ENCODE assay signal across 8 cellular contexts in genomic region chr7:22559829-22560489, GRCh38. TPM values are rescaled to one million over a fixed set of nuclear protein-coding genes. Genes with fewer than 3 reads are reported as not detected.
DNase-seq lines count a peak whose midpoint lies in the region; ATAC-seq and TF ChIP-seq lines count a peak whose summit lies in the region.

No MANE protein-coding gene starts in this region.

- peak; percentile 83 for DNase-seq in AG20443 (ENCODE audit: low spot score)
- DNase-seq in HL-60 (ENCODE audit: low read depth in 1 of 2, low spot score in 1 of 2) = peak in 1 of 2 experiments; percentile 59
- peak; percentile 81 for DNase-seq in NCI-H82 (lab: John Stamatoyannopoulos, UW)
- DNase-seq in activated CD4-positive, alpha-beta memory T cell treated with anti-CD3 and anti-CD28 coated beads for 36 hours = peak; percentile 77
- peak; percentile 41 for DNase-seq in effector CD4-positive, alpha-beta T cell
- peak; percentile 90 for DNase-seq in medulla oblongata (ENCODE audit: extremely low spot score)
- peak; percentile 19 to 42 for DNase-seq in stimulated activated CD8-positive, alpha-beta memory T cell treated with anti-CD3 and anti-CD28 coated beads, Interleukin-2, amount 100 ng/mL, for 48 hours (ENCODE audit: low read depth in 2 of 2)

- H3K9me3 Mint-ChIP-seq in activated CD4-positive, alpha-beta memory T cell treated with anti-CD3 and anti-CD28 coated beads for 36 hours = no peaks in the 10 kb centered on the region

- no peak overlapping the region for H3K4me3 ChIP-seq in HL-60 (replicated peaks; ENCODE audit: insufficient read depth, low read length)

- TF ChIP-seq CTCF in HL-60 (IDR thresholded peaks at IDR 0.05; ENCODE audit: insufficient read depth, low read length) = peak; percentile 66

- peaks cover 19% of the 10 kb centered on the region for H3K27me3 ChIP-seq in HL-60 (ENCODE audit: insufficient read depth, poor library complexity, severe bottlenecking)

- CTCF ChIA-PET in activated CD4-positive, alpha-beta memory T cell treated with anti-CD3 and anti-CD28 coated beads for 36 hours (lab: Charles Lee) = interaction anchor here (0.6 to 14.0 kb wide), 45 partner anchors 8 to 498 kb away, joined by 3 to 540 read pairs (median 4); partner anchors contain the start of genes IL6 and TOMM7

- H3K36me3 Mint-ChIP-seq in activated CD4-positive, alpha-beta memory T cell treated with anti-CD3 and anti-CD28 coated beads for 36 hours = no peaks in the 10 kb centered on the region

- H3K27ac Mint-ChIP-seq in activated CD4-positive, alpha-beta memory T cell treated with anti-CD3 and anti-CD28 coated beads for 36 hours = no peak overlapping the region

- no peak overlapping the region for H3K27ac ChIP-seq in HL-60 (replicated peaks)

- H3K4me3 Mint-ChIP-seq in activated CD4-positive, alpha-beta memory T cell treated with anti-CD3 and anti-CD28 coated beads for 36 hours = no peak overlapping the region

- intact Hi-C loops in activated CD4-positive, alpha-beta memory T cell treated with anti-CD3 and anti-CD28 coated beads for 36 hours (cut with micrococcal nuclease) = loop anchor here (1.0 to 5.0 kb wide), 5 partner anchors 166 to 495 kb away; partner anchors contain the start of gene HYCC1

- peaks cover 39% of the 10 kb centered on the region for H3K4me1 Mint-ChIP-seq in activated CD4-positive, alpha-beta memory T cell treated with anti-CD3 and anti-CD28 coated beads for 36 hours (ENCODE audit: low read depth)

- ATAC-seq in GM18907 (IDR thresholded peaks at IDR 0.05; ENCODE audit: unreplicated experiment) = peak; percentile 50

- peaks cover 9% of the 10 kb centered on the region for H3K27me3 Mint-ChIP-seq in activated CD4-positive, alpha-beta memory T cell treated with anti-CD3 and anti-CD28 coated beads for 36 hours

- POLR2A ChIA-PET in activated CD4-positive, alpha-beta memory T cell treated with anti-CD3 and anti-CD28 coated beads for 36 hours (lab: Charles Lee) = no interaction called here

RNA-seq across cellular contexts. Expression of gene STEAP1B, which starts 60.0 kb away (rescaled TPM):
- not detected for total RNA-seq in activated CD4-positive, alpha-beta memory T cell treated with anti-CD3 and anti-CD28 coated beads for 36 hours
